1 cellular context compared by ENCODE assay signal in genomic region chr11:8252946-8253345, GRCh38.
TF ChIP-seq lines count a peak whose summit lies in the region.

No MANE protein-coding gene starts in this region.

TF ChIP-seq in HepG2, 621 proteins besides CTCF, POLR2A, EP300 and RAD21 (continued from another document):
- no peak for TF ChIP-seq ZNF574 (CRISPR knock-in tag; IDR thresholded peaks at IDR 0.05)
- no peak for TF ChIP-seq ZMYM4 (CRISPR knock-in tag; IDR thresholded peaks at IDR 0.05)
- TF ChIP-seq, protein P1, sequence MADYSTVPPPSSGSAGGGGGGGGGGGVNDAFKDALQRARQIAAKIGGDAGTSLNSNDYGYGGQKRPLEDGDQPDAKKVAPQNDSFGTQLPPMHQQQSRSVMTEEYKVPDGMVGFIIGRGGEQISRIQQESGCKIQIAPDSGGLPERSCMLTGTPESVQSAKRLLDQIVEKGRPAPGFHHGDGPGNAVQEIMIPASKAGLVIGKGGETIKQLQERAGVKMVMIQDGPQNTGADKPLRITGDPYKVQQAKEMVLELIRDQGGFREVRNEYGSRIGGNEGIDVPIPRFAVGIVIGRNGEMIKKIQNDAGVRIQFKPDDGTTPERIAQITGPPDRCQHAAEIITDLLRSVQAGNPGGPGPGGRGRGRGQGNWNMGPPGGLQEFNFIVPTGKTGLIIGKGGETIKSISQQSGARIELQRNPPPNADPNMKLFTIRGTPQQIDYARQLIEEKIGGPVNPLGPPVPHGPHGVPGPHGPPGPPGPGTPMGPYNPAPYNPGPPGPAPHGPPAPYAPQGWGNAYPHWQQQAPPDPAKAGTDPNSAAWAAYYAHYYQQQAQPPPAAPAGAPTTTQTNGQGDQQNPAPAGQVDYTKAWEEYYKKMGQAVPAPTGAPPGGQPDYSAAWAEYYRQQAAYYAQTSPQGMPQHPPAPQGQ (CRISPR knock-in tag; IDR thresholded peaks at IDR 0.05; ENCODE audit: borderline replicate concordance), result no peak
- TF ChIP-seq ZNF556 (CRISPR knock-in tag; IDR thresholded peaks at IDR 0.05; ENCODE audit: borderline replicate concordance), result no peak
- no peak for TF ChIP-seq SALL1 (CRISPR knock-in tag; IDR thresholded peaks at IDR 0.05)
- TF ChIP-seq, protein P2, sequence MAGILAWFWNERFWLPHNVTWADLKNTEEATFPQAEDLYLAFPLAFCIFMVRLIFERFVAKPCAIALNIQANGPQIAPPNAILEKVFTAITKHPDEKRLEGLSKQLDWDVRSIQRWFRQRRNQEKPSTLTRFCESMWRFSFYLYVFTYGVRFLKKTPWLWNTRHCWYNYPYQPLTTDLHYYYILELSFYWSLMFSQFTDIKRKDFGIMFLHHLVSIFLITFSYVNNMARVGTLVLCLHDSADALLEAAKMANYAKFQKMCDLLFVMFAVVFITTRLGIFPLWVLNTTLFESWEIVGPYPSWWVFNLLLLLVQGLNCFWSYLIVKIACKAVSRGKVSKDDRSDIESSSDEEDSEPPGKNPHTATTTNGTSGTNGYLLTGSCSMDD (CRISPR knock-in tag; IDR thresholded peaks at IDR 0.05), result no peak
- TF ChIP-seq, protein P3, sequence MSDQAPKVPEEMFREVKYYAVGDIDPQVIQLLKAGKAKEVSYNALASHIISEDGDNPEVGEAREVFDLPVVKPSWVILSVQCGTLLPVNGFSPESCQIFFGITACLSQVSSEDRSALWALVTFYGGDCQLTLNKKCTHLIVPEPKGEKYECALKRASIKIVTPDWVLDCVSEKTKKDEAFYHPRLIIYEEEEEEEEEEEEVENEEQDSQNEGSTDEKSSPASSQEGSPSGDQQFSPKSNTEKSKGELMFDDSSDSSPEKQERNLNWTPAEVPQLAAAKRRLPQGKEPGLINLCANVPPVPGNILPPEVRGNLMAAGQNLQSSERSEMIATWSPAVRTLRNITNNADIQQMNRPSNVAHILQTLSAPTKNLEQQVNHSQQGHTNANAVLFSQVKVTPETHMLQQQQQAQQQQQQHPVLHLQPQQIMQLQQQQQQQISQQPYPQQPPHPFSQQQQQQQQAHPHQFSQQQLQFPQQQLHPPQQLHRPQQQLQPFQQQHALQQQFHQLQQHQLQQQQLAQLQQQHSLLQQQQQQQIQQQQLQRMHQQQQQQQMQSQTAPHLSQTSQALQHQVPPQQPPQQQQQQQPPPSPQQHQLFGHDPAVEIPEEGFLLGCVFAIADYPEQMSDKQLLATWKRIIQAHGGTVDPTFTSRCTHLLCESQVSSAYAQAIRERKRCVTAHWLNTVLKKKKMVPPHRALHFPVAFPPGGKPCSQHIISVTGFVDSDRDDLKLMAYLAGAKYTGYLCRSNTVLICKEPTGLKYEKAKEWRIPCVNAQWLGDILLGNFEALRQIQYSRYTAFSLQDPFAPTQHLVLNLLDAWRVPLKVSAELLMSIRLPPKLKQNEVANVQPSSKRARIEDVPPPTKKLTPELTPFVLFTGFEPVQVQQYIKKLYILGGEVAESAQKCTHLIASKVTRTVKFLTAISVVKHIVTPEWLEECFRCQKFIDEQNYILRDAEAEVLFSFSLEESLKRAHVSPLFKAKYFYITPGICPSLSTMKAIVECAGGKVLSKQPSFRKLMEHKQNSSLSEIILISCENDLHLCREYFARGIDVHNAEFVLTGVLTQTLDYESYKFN (CRISPR knock-in tag; conservative IDR thresholded peaks at IDR 0.05), result no peak
- no peak for TF ChIP-seq MLXIP (CRISPR knock-in tag; IDR thresholded peaks at IDR 0.05; ENCODE audit: borderline replicate concordance)
- TF ChIP-seq KLF9 (CRISPR knock-in tag; IDR thresholded peaks at IDR 0.05; ENCODE audit: low read depth), result no peak
